8 cellular contexts compared by ENCODE assay signal in genomic region chr3:129606522-129607390, GRCh38. TPM values are rescaled to one million over a fixed set of nuclear protein-coding genes. Genes with fewer than 3 reads are reported as not detected.
DNase-seq lines count a peak whose midpoint lies in the region; ATAC-seq and TF ChIP-seq lines count a peak whose summit lies in the region.

A gene with protein sequence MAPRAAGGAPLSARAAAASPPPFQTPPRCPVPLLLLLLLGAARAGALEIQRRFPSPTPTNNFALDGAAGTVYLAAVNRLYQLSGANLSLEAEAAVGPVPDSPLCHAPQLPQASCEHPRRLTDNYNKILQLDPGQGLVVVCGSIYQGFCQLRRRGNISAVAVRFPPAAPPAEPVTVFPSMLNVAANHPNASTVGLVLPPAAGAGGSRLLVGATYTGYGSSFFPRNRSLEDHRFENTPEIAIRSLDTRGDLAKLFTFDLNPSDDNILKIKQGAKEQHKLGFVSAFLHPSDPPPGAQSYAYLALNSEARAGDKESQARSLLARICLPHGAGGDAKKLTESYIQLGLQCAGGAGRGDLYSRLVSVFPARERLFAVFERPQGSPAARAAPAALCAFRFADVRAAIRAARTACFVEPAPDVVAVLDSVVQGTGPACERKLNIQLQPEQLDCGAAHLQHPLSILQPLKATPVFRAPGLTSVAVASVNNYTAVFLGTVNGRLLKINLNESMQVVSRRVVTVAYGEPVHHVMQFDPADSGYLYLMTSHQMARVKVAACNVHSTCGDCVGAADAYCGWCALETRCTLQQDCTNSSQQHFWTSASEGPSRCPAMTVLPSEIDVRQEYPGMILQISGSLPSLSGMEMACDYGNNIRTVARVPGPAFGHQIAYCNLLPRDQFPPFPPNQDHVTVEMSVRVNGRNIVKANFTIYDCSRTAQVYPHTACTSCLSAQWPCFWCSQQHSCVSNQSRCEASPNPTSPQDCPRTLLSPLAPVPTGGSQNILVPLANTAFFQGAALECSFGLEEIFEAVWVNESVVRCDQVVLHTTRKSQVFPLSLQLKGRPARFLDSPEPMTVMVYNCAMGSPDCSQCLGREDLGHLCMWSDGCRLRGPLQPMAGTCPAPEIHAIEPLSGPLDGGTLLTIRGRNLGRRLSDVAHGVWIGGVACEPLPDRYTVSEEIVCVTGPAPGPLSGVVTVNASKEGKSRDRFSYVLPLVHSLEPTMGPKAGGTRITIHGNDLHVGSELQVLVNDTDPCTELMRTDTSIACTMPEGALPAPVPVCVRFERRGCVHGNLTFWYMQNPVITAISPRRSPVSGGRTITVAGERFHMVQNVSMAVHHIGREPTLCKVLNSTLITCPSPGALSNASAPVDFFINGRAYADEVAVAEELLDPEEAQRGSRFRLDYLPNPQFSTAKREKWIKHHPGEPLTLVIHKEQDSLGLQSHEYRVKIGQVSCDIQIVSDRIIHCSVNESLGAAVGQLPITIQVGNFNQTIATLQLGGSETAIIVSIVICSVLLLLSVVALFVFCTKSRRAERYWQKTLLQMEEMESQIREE (N-terminal part only) (minus strand): TSS chr3:129606676. CDS start chr3:129606639, 37 bp downstream.

- no peaks in the 10 kb centered on the region for H3K79me2 ChIP-seq in KMS-11 (ENCODE audit: insufficient read depth, low read depth)

- H3K4me1 Mint-ChIP-seq in T-helper 17 cell = peaks cover 34% of the 10 kb centered on the region
- peaks cover 43% of the 10 kb centered on the region for H3K4me1 Mint-ChIP-seq in central memory CD8-positive, alpha-beta T cell

- peak within 1 kb of the TSS; percentile 91 for H3K27ac Mint-ChIP-seq in T-helper 17 cell
- peak within 1 kb of the TSS; percentile 88 for H3K27ac Mint-ChIP-seq in central memory CD8-positive, alpha-beta T cell (ENCODE audit: low read depth)

- peaks cover 10% of the 10 kb centered on the region; the same call in 1 of the 2 replicates for H3K27me3 ChIP-seq in KMS-11 (ENCODE audit: insufficient read depth, low read depth)

- H3K27ac ChIP-seq in KMS-11 = no peak within 1 kb of the TSS

- H4K20me1 ChIP-seq in KMS-11 (ENCODE audit: insufficient read depth) = no peaks in the 10 kb centered on the region

- ATAC-seq in T-helper 17 cell = peak; percentile 68
- peak; percentile 24 for ATAC-seq in central memory CD8-positive, alpha-beta T cell (replicated peaks; ENCODE audit: extremely low read depth, poor library complexity, severe bottlenecking)
- no peak for ATAC-seq in GM18511 (IDR thresholded peaks at IDR 0.05; ENCODE audit: unreplicated experiment)
- no peak for ATAC-seq in HG02623 (IDR thresholded peaks at IDR 0.05; ENCODE audit: unreplicated experiment)

- H3K4me3 ChIP-seq in KMS-11 (IDR thresholded peaks at IDR 0.05; ENCODE audit: insufficient read depth, low read depth, low read length) = no peak within 1 kb of the TSS
- H3K4me3 ChIP-seq in skeletal muscle cell (ENCODE audit: low read depth, low read length) = peak within 1 kb of the TSS; percentile 68

- H3K36me3 Mint-ChIP-seq in T-helper 17 cell (ENCODE audit: low read depth) = peaks cover 5% of the 10 kb centered on the region
- H3K36me3 Mint-ChIP-seq in central memory CD8-positive, alpha-beta T cell (ENCODE audit: insufficient read depth) = peaks cover 6% of the 10 kb centered on the region

- DNase-seq in Daoy (ENCODE audit: low read depth) (peak; percentile 78), T-helper 17 cell (peak in 2 of 3 donors; percentile 66 to 68), iPS-NIHi7 (ENCODE audit: extremely low spot score) (peak; percentile 92), skeletal muscle cell (ENCODE audit: low read depth) (no peak)
- no peak for DNase-seq in central memory CD8-positive, alpha-beta T cell (ENCODE audit: low spot score in 2 of 2)

- H3K9me3 Mint-ChIP-seq in central memory CD8-positive, alpha-beta T cell = no peaks in the 10 kb centered on the region

- TF ChIP-seq CTCF in KMS-11 (conservative IDR thresholded peaks at IDR 0.05; ENCODE audit: low read depth, low read length) = no peak

- peak within 1 kb of the TSS; percentile 68; the same call in 1 of the 2 replicates for H3K9ac ChIP-seq in KMS-11

- H3K4me1 ChIP-seq in KMS-11 (ENCODE audit: low read depth, poor library complexity, severe bottlenecking) = peaks cover 14% of the 10 kb centered on the region

- peak within 1 kb of the TSS; percentile 92 for H3K4me2 ChIP-seq in KMS-11

- no peaks in the 10 kb centered on the region for H3K27me3 Mint-ChIP-seq in T-helper 17 cell
- no peaks in the 10 kb centered on the region for H3K27me3 Mint-ChIP-seq in central memory CD8-positive, alpha-beta T cell

- H3K9me3 ChIP-seq in T-helper 17 cell (ENCODE audit: control insufficient read depth, low read length, poor library complexity, severe bottlenecking) = no peaks in the 10 kb centered on the region

- H3K4me3 Mint-ChIP-seq in T-helper 17 cell = peak within 1 kb of the TSS; percentile 97
- H3K4me3 Mint-ChIP-seq in central memory CD8-positive, alpha-beta T cell = peak within 1 kb of the TSS; percentile 92

- H3K36me3 ChIP-seq in KMS-11 (ENCODE audit: insufficient read depth) = no peaks in the 10 kb centered on the region

- H2AFZ ChIP-seq in KMS-11 (ENCODE audit: low read depth) = peak within 1 kb of the TSS; percentile 96

RNA-seq across cellular contexts. Expression of the gene that starts here (rescaled TPM):
- total RNA-seq in Daoy (2014; rRNA removed; shearing (Covaris generic)) = 9.1 and 12.1 TPM in 2 replicates
- 100 to 1,000 TPM in 1 of 2 donors, 10 to 100 TPM in 1; 78.8 to 152 TPM for total RNA-seq in T-helper 17 cell

Comparison
In these comparisons a context has a peak if more than half of its experiments do, and no peak if none do; other contexts are left out.
1. DNase-seq: peak in Daoy (single experiment), T-helper 17 cell (2 of 3) and iPS-NIHi7 (single experiment); none in central memory CD8-positive, alpha-beta T cell (0 of 2) and skeletal muscle cell (single experiment).
2. ATAC-seq: peak in T-helper 17 cell (single experiment) and central memory CD8-positive, alpha-beta T cell (single experiment); none in GM18511 (single experiment) and HG02623 (single experiment).